ENCODE assay signal across 9 cellular contexts in genomic region chr15:93072011-93072410, GRCh38. TPM values are rescaled to one million over a fixed set of nuclear protein-coding genes. Genes with fewer than 3 reads are reported as not detected.
DNase-seq lines count a peak whose midpoint lies in the region; ATAC-seq and TF ChIP-seq lines count a peak whose summit lies in the region.
"Had no signal": no experiment of that assay in that cellular context is flagged by ENCODE, and none has a peak within 500 bp of the region (broad histone marks: within the 10 kb centered on the region; RNA-seq: fewer than 3 reads in every experiment).

No MANE protein-coding gene starts in this region.

- H2BK15ac ChIP-seq in H9 (ENCODE audit: low read depth, low read length), result no peak overlapping the region

- intact Hi-C loops in posterior vena cava (cut with DNase I), result no loop called here

- peak overlapping the region; percentile 87 to 98 for H3K4me3 Mint-ChIP-seq in H9
- H3K4me3 Mint-ChIP-seq in activated naive CD8-positive, alpha-beta T cell treated with anti-CD3 and anti-CD28 coated beads, Interleukin-2, amount 50 U/mL, for 24 hours, result peak overlapping the region; percentile 22

- H3K4ac ChIP-seq in H9 (ENCODE audit: low read depth, low read length), result no peak overlapping the region

- peak overlapping the region; percentile 52 for H3K4me2 ChIP-seq in H9 (ENCODE audit: insufficient read depth, insufficient read length, low read length)
- peak overlapping the region; percentile 93 for H3K4me2 ChIP-seq in smooth muscle cell

- H3K23me2 ChIP-seq in H9 (ENCODE audit: insufficient read length, low read depth, low read length, poor library complexity, severe bottlenecking), result peaks cover 19% of the 10 kb centered on the region

- DNase-seq in H9 (no peak), smooth muscle cell (lab: John Stamatoyannopoulos, UW; ENCODE audit: unreplicated experiment) (no peak), posterior vena cava (ENCODE audit: low spot score) (no peak), NCI-H2029 (lab: John Stamatoyannopoulos, UW) (no peak)
- DNase-seq in activated naive CD8-positive, alpha-beta T cell treated with anti-CD3 and anti-CD28 coated beads, Interleukin-2, amount 50 U/mL, for 24 hours, result no peak
- no peak for DNase-seq in activated effector memory CD4-positive, alpha-beta T cell treated with Interleukin-2 at 50 U/mL for 16 hours

- no peaks in the 10 kb centered on the region; a peak in 1 of 5 replicates for H3K9me3 Mint-ChIP-seq in H9
- H3K9me3 Mint-ChIP-seq in activated naive CD8-positive, alpha-beta T cell treated with anti-CD3 and anti-CD28 coated beads, Interleukin-2, amount 50 U/mL, for 24 hours, result no peaks in the 10 kb centered on the region

- H2BK5ac ChIP-seq in H9 (ENCODE audit: insufficient read length, low read length), result no peak overlapping the region

- H3K4me1 Mint-ChIP-seq in H9, result peaks cover 65 to 74% of the 10 kb centered on the region in 2 experiments
- H3K4me1 Mint-ChIP-seq in activated naive CD8-positive, alpha-beta T cell treated with anti-CD3 and anti-CD28 coated beads, Interleukin-2, amount 50 U/mL, for 24 hours, result peaks cover 9% of the 10 kb centered on the region

- H3K14ac ChIP-seq in H9 (ENCODE audit: insufficient read depth, low read length), result 0 out of 2 replicates have a peak overlapping the region, but pooled peaks have one; percentile 26

- H4K20me1 ChIP-seq in H9 (ENCODE audit: control insufficient read depth, insufficient read depth, insufficient read length) (no peaks in the 10 kb centered on the region), smooth muscle cell (ENCODE audit: low read depth) (no peaks in the 10 kb centered on the region)

- no CpG with 5 or more reads among the region's 10 CpGs for WGBS in H9 (ENCODE audit: extremely low coverage, insufficient read length, low lambda C conversion rate)
- whole genome bisulfite sequencing in smooth muscle cell (ENCODE audit: low lambda C conversion rate), result 0% methylated on average over 10 of the region's 10 CpGs

- H3K27me3 ChIP-seq in H9 (ENCODE audit: insufficient read depth, low read length) (no peaks in the 10 kb centered on the region; the same call in 1 of the 2 replicates), iPS-15b (ENCODE audit: control insufficient read depth, insufficient read depth, low read length) (peaks cover 13% of the 10 kb centered on the region), smooth muscle cell (ENCODE audit: low read depth) (peaks cover 59% of the 10 kb centered on the region)

- H3K36me3 ChIP-seq in iPS-15b (ENCODE audit: control insufficient read depth, insufficient read depth, low read length) (no peaks in the 10 kb centered on the region), smooth muscle cell (ENCODE audit: low read depth) (no peaks in the 10 kb centered on the region)

- H2BK20ac ChIP-seq in H9 (ENCODE audit: low read depth, low read length, poor library complexity, severe bottlenecking), result no peak overlapping the region

- H3K4me1 ChIP-seq in H9 (ENCODE audit: insufficient read depth, low read length) (peaks cover 8% of the 10 kb centered on the region; the same call in 1 of the 2 replicates), iPS-15b (ENCODE audit: control insufficient read depth, insufficient read depth, low read length) (peaks cover 34% of the 10 kb centered on the region), smooth muscle cell (ENCODE audit: low read depth) (peaks cover 55% of the 10 kb centered on the region)

- H4K91ac ChIP-seq in H9 (ENCODE audit: insufficient read length, low read depth, low read length), result no peak overlapping the region

- no peak overlapping the region for H2AK5ac ChIP-seq in H9 (ENCODE audit: insufficient read length, low read length)

- peak overlapping the region; percentile 88 for H3K4me3 ChIP-seq in iPS-15b (ENCODE audit: low read depth, low read length)
- H3K4me3 ChIP-seq in smooth muscle cell, result peak overlapping the region; percentile 70

- H3K9ac ChIP-seq in H9 (ENCODE audit: extremely low read depth, insufficient read length, low read length) (peak overlapping the region; percentile 84), iPS-15b (ENCODE audit: low read depth, low read length) (peak overlapping the region; percentile 55), smooth muscle cell (ENCODE audit: low read depth) (no peak overlapping the region)

- no peak overlapping the region for H3K23ac ChIP-seq in H9 (ENCODE audit: insufficient read length, low read depth, low read length)

- no peak for TF ChIP-seq CTCF in H9 (conservative IDR thresholded peaks at IDR 0.05)
- TF ChIP-seq CTCF in smooth muscle cell (IDR thresholded peaks at IDR 0.05; ENCODE audit: borderline replicate concordance, insufficient read depth, poor library complexity, severe bottlenecking), result no peak

- H3K79me1 ChIP-seq in H9 (ENCODE audit: insufficient read depth, low read depth, low read length, poor library complexity, severe bottlenecking), result peaks cover 5% of the 10 kb centered on the region

- H2AFZ ChIP-seq in H9 (ENCODE audit: low read length) (no peak overlapping the region), smooth muscle cell (ENCODE audit: low read depth) (peak overlapping the region; percentile 82)

- H2BK120ac ChIP-seq in H9 (ENCODE audit: low read depth, low read length, poor library complexity, severe bottlenecking), result no peak overlapping the region

- no peaks in the 10 kb centered on the region for H3K9me3 ChIP-seq in H9 (ENCODE audit: control insufficient read depth, low read depth, low read length)
- no peaks in the 10 kb centered on the region for H3K9me3 ChIP-seq in iPS-15b (ENCODE audit: control insufficient read depth, insufficient read depth, low read length)
- H3K9me3 ChIP-seq in smooth muscle cell (replicated peaks; ENCODE audit: low read depth), result no peaks in the 10 kb centered on the region

- peak overlapping the region; percentile 58 to 99 (median 96); a peak in 6 of 7 replicates for H3K27ac Mint-ChIP-seq in H9
- no peak overlapping the region for H3K27ac Mint-ChIP-seq in activated naive CD8-positive, alpha-beta T cell treated with anti-CD3 and anti-CD28 coated beads, Interleukin-2, amount 50 U/mL, for 24 hours

- H3K27me3 Mint-ChIP-seq in H9 (ENCODE audit: low read depth), result peaks cover 32% of the 10 kb centered on the region
- H3K27me3 Mint-ChIP-seq in activated naive CD8-positive, alpha-beta T cell treated with anti-CD3 and anti-CD28 coated beads, Interleukin-2, amount 50 U/mL, for 24 hours, result peaks cover 55% of the 10 kb centered on the region

- H3K27ac ChIP-seq in H9 (ENCODE audit: insufficient read length, low read depth, low read length) (no peak overlapping the region), smooth muscle cell (ENCODE audit: low read depth) (no peak overlapping the region)

- H3T11ph ChIP-seq in H9 (ENCODE audit: low read length), result no peak overlapping the region

- no peak overlapping the region for H4K8ac ChIP-seq in H9 (replicated peaks; ENCODE audit: insufficient read length, low read depth, low read length)

- no peak overlapping the region for H4K5ac ChIP-seq in H9 (ENCODE audit: insufficient read length, low read depth, low read length)

- no peak overlapping the region for H3K18ac ChIP-seq in H9 (ENCODE audit: insufficient read length, low read depth, low read length)

- H3K79me2 ChIP-seq in H9 (ENCODE audit: insufficient read depth, low read length) (peaks cover 23% of the 10 kb centered on the region; the same call in 1 of the 2 replicates), smooth muscle cell (ENCODE audit: low read depth) (no peaks in the 10 kb centered on the region)

- no peak overlapping the region for H3K56ac ChIP-seq in H9 (ENCODE audit: insufficient read length, low read depth, low read length)

- no peaks in the 10 kb centered on the region for H3F3A ChIP-seq in smooth muscle cell (ENCODE audit: low read depth)

- no peak overlapping the region for H2BK12ac ChIP-seq in H9 (ENCODE audit: insufficient read length, low read depth, low read length)

- no peak for ATAC-seq in activated naive CD8-positive, alpha-beta T cell treated with anti-CD3 and anti-CD28 coated beads, Interleukin-2, amount 50 U/mL, for 24 hours
- no peak for ATAC-seq in GM18517 (IDR thresholded peaks at IDR 0.05; ENCODE audit: unreplicated experiment)

- H3K36me3 Mint-ChIP-seq in H9 (ENCODE audit: insufficient read depth in 1 of 3, low read depth in 3 of 3), result peaks cover 15 to 47% (median 21%) of the 10 kb centered on the region in 3 experiments
- no peaks in the 10 kb centered on the region for H3K36me3 Mint-ChIP-seq in activated naive CD8-positive, alpha-beta T cell treated with anti-CD3 and anti-CD28 coated beads, Interleukin-2, amount 50 U/mL, for 24 hours (ENCODE audit: low read depth)

RNA-seq across cellular contexts. Expression of gene RGMA, which starts 17.0 kb away (rescaled TPM):
- 39.8 and 41.4 TPM in 2 replicates for total RNA-seq in H9 (2021)
- 0.04 TPM in 1 of 2 replicates, not detected in the other for total RNA-seq in smooth muscle cell
- 0.35 and 0.72 TPM in 2 replicates for polyA plus RNA-seq in smooth muscle cell
- total RNA-seq in posterior vena cava, result 10 to 100 TPM; 20.3 to 33.9 TPM
- total RNA-seq: T-helper 2 cell treated with Interferon-gamma antibody and Interleukin-4, amounts not matched to agents 100 ng/mL and 5 ng/mL, for 36 hours had no signal

Comparison
In these comparisons a context has a peak if more than half of its experiments do, and no peak if none do; other contexts are left out.
1. RNA of gene RGMA, which starts 17.0 kb away (total RNA-seq): 39.8 to 41.4 TPM in H9 and 20.3 to 33.9 TPM in posterior vena cava; 0.04 TPM in smooth muscle cell; every median in the first group is over 10 times any median in the second.